ENCODE assay signal across 1 cellular context in genomic region chr14:92403981-92404380, GRCh38.
TF ChIP-seq lines count a peak whose summit lies in the region.

No MANE protein-coding gene starts in this region.

TF ChIP-seq in H1, 55 proteins besides CTCF, POLR2A, EP300 and RAD21 (continued from another document):
- no peak for TF ChIP-seq CBX8 (IDR thresholded peaks at IDR 0.05; ENCODE audit: borderline replicate concordance, low read depth, low read length)
- TF ChIP-seq SP4 (IDR thresholded peaks at IDR 0.05; ENCODE audit: low read length), result no peak
- no peak for TF ChIP-seq BRCA1 (IDR thresholded peaks at IDR 0.05; ENCODE audit: low read depth, low read length)
- TF ChIP-seq POLR2AphosphoS5 (IDR thresholded peaks at IDR 0.05; ENCODE audit: low read depth, low read length), result no peak
- no peak for TF ChIP-seq SRF (IDR thresholded peaks at IDR 0.05; ENCODE audit: low read depth, low read length)
- TF ChIP-seq TBP (IDR thresholded peaks at IDR 0.05; ENCODE audit: low read depth, low read length), result no peak
- no peak for TF ChIP-seq KDM4A (IDR thresholded peaks at IDR 0.05; ENCODE audit: low read depth, low read length, severe bottlenecking)
- TF ChIP-seq NANOG (IDR thresholded peaks at IDR 0.05; ENCODE audit: insufficient read depth, low read depth, low read length, poor library complexity, severe bottlenecking), result no peak
- TF ChIP-seq SIRT6 (IDR thresholded peaks at IDR 0.05; ENCODE audit: low read length), result no peak
- no peak for TF ChIP-seq SAP30 (IDR thresholded peaks at IDR 0.05; ENCODE audit: insufficient read depth, insufficient replicate concordance, low read length)
- no peak for TF ChIP-seq ASH2L (IDR thresholded peaks at IDR 0.05; ENCODE audit: low read length)
- TF ChIP-seq JUND (IDR thresholded peaks at IDR 0.05; ENCODE audit: low read length), result no peak
- no peak for TF ChIP-seq PHF8 (conservative IDR thresholded peaks at IDR 0.05; ENCODE audit: low read depth, low read length)
- no peak for TF ChIP-seq CBX5 (IDR thresholded peaks at IDR 0.05; ENCODE audit: low read depth, low read length)
